29 cellular contexts compared by ENCODE assay signal in genomic region chr20:38902601-38903000, GRCh38.
"Had no signal": no experiment of that assay in that cellular context is flagged by ENCODE, and none has a peak within 500 bp of the region (broad histone marks: within the 10 kb centered on the region; RNA-seq: fewer than 3 reads in every experiment).

No MANE protein-coding gene starts in this region.

- H3K4me3 Mint-ChIP-seq: immature natural killer cell; naive B cell; natural killer cell; nephron progenitor cell; neural progenitor cell; stimulated activated naive B cell treated with anti-CD40 and anti-IgM and Interleukin-4, amounts not matched to agents 10 μg/mL and 1 μg/mL and 100 μg/mL, for 72 hours; stimulated activated naive CD8-positive, alpha-beta T cell treated with anti-CD3 and anti-CD28 coated beads, Interleukin-15, Interleukin-2, amounts not matched to agents 100 ng/mL and 50 ng/mL, for 24 hours; type B pancreatic cell had no signal

- H3K27ac ChIP-seq: heart left ventricle, left lung, lower lobe of right lung, neural progenitor cell, ovary, prostate gland, sigmoid colon, tibial nerve, vagina had no signal

- H3K9me3 ChIP-seq: ovary, prostate gland, vagina had no signal

- H3K36me3 ChIP-seq: neural progenitor cell, ovary, prostate gland, sigmoid colon, vagina had no signal

- H3K4me1 Mint-ChIP-seq: nephron progenitor cell, neural progenitor cell had no signal

- H3K27me3 Mint-ChIP-seq: naive B cell; stimulated activated naive B cell treated with anti-CD40 and anti-IgM and Interleukin-4, amounts not matched to agents 10 μg/mL and 1 μg/mL and 100 μg/mL, for 72 hours; stimulated activated naive CD8-positive, alpha-beta T cell treated with anti-CD3 and anti-CD28 coated beads, Interleukin-15, Interleukin-2, amounts not matched to agents 100 ng/mL and 50 ng/mL, for 24 hours had no signal

- H3K4me3 ChIP-seq: heart left ventricle, left lung, lower lobe of right lung, neural progenitor cell, ovary, prostate gland, sigmoid colon, tibial nerve, vagina had no signal

- DNase-seq: heart left ventricle; hypothalamus; immature natural killer cell; kidney; left colon; left lung; lower lobe of right lung; mammary epithelial cell; mesenchymal stem cell; naive B cell; natural killer cell; nephron progenitor cell; ovary; retina; right cardiac atrium; sigmoid colon; small intestine; stimulated activated CD4-positive, alpha-beta T cell treated with anti-CD3 and anti-CD28 coated beads, Interleukin-1b, Interleukin-23, amount 100 ng/mL, for 48 hours; stimulated activated CD4-positive, alpha-beta T cell treated with anti-CD3 and anti-CD28 coated beads, Interleukin-2, amount 100 ng/mL, for 48 hours; stimulated activated CD4-positive, alpha-beta T cell treated with anti-CD3 and anti-CD28 coated beads, Interleukin-4, amount 100 ng/mL, for 4 hours; stimulated activated CD8-positive, alpha-beta memory T cell treated with anti-CD3 and anti-CD28 coated beads, Interleukin-4, amount 100 ng/mL, for 48 hours; stimulated activated naive B cell treated with anti-CD40 and anti-IgM and Interleukin-4, amounts not matched to agents 10 μg/mL and 1 μg/mL and 100 μg/mL, for 72 hours; substantia nigra had no signal

- H3K4me1 ChIP-seq: heart left ventricle, left lung, lower lobe of right lung, neural progenitor cell, prostate gland, sigmoid colon, tibial nerve, vagina had no signal

- ATAC-seq: left colon; left lung; lower lobe of right lung; natural killer cell; right cardiac atrium; stimulated activated naive B cell treated with anti-CD40 and anti-IgM and Interleukin-4, amounts not matched to agents 10 μg/mL and 1 μg/mL and 100 μg/mL, for 72 hours had no signal

- H3K27me3 ChIP-seq: heart left ventricle, left lung, neural progenitor cell, ovary, sigmoid colon, vagina had no signal

- H3K27ac Mint-ChIP-seq: nephron progenitor cell, neural progenitor cell, type B pancreatic cell had no signal

- H3K36me3 Mint-ChIP-seq: neural progenitor cell, type B pancreatic cell had no signal
